Comparison of ENCODE assay signal across 8 cellular contexts in genomic region chr12:26195641-26196423, GRCh38. TPM values are rescaled to one million over a fixed set of nuclear protein-coding genes. Genes with fewer than 3 reads are reported as not detected.
DNase-seq lines count a peak whose midpoint lies in the region; ATAC-seq, FAIRE-seq and TF ChIP-seq lines count a peak whose summit lies in the region.

No MANE protein-coding gene starts in this region.

- no peak; a peak in 1 of 5 replicates for TF ChIP-seq RAD21 in A549 (conservative IDR thresholded peaks at IDR 0.05 in 1 of 2, IDR thresholded peaks at IDR 0.05 in 1 of 2)

- POLR2A ChIA-PET in A549 (lab: Yijun Ruan, JAX), result interaction anchor here (0.7 to 2.4 kb wide), 5 partner anchors 9 to 79 kb away, joined by 3 to 11 read pairs (median 3); partner anchors contain the start of gene BHLHE41
- POLR2A ChIA-PET in CD4-positive, alpha-beta T cell (lab: Charles Lee), result no interaction called here

- H3K27me3 ChIP-seq in KMS-11 (ENCODE audit: insufficient read depth, low read depth) (no peaks in the 10 kb centered on the region), astrocyte (ENCODE audit: insufficient read depth, low read length) (no peaks in the 10 kb centered on the region)
- H3K27me3 ChIP-seq in CD4-positive, alpha-beta T cell (ENCODE audit: control insufficient read depth, insufficient read depth, low read length), result peaks cover 57% of the 10 kb centered on the region

- peak; percentile 26 for TF ChIP-seq POLR2A in A549 (IDR thresholded peaks at IDR 0.05; ENCODE audit: low read length)

- no peaks in the 10 kb centered on the region for H3K36me3 Mint-ChIP-seq in astrocyte (ENCODE audit: low read depth, unreplicated experiment)
- H3K36me3 Mint-ChIP-seq in CD4-positive, alpha-beta T cell (ENCODE audit: low read depth), result no peaks in the 10 kb centered on the region

- H3K27ac ChIP-seq in A549 (peak overlapping the region; percentile 83 to 93), KMS-11 (peak overlapping the region; percentile 37; the same call in 1 of the 2 replicates), astrocyte (ENCODE audit: low read depth, low read length) (peak overlapping the region; percentile 78)
- no peak overlapping the region for H3K27ac ChIP-seq in CD4-positive, alpha-beta T cell (ENCODE audit: low read depth, low read length)

- no peak for TF ChIP-seq EP300 in A549 (IDR thresholded peaks at IDR 0.05)

- peak overlapping the region; percentile 87 for H3K4me3 Mint-ChIP-seq in astrocyte (ENCODE audit: unreplicated experiment)
- H3K4me3 Mint-ChIP-seq in CD4-positive, alpha-beta T cell, result no peak overlapping the region

- H3K4me1 ChIP-seq in A549 (no peaks in the 10 kb centered on the region), KMS-11 (ENCODE audit: low read depth, poor library complexity, severe bottlenecking) (peaks cover 6% of the 10 kb centered on the region), astrocyte (ENCODE audit: insufficient read depth, low read length) (peaks cover 39% of the 10 kb centered on the region)

- intact Hi-C loops in posterior cingulate gyrus (cut with DNase I), result loop anchor here (2.0 kb wide), 1 partner anchor 69 kb away; no protein-coding TSS in a partner anchor
- intact Hi-C loops in CD4-positive, alpha-beta T cell (cut with DNase I, micrococcal nuclease), result no loop called here

- H2AFZ ChIP-seq in KMS-11 (ENCODE audit: low read depth) (peak overlapping the region; percentile 79; the same call in 1 of the 2 replicates), astrocyte (ENCODE audit: low read depth, low read length) (peak overlapping the region; percentile 94)

- H3K4me2 ChIP-seq in A549, result peak overlapping the region; percentile 87
- peak overlapping the region; percentile 60 for H3K4me2 ChIP-seq in KMS-11
- H3K4me2 ChIP-seq in astrocyte (ENCODE audit: low read length), result peak overlapping the region; percentile 96

- H3K79me2 ChIP-seq in KMS-11 (ENCODE audit: insufficient read depth, low read depth), result no peaks in the 10 kb centered on the region
- peaks cover 10% of the 10 kb centered on the region for H3K79me2 ChIP-seq in astrocyte (ENCODE audit: insufficient read depth, low read length)

- ATAC-seq in A549 (peak; percentile 89 to 92), GM18502 (IDR thresholded peaks at IDR 0.05; ENCODE audit: poor library complexity, unreplicated experiment) (peak; percentile 64)
- ATAC-seq in CD4-positive, alpha-beta T cell (ENCODE audit: poor library complexity), result no peak

- no peaks in the 10 kb centered on the region for H3K9me3 ChIP-seq in A549
- H3K9me3 ChIP-seq in astrocyte (ENCODE audit: insufficient read depth, low read depth, low read length), result no peaks in the 10 kb centered on the region
- H3K9me3 ChIP-seq in CD4-positive, alpha-beta T cell (ENCODE audit: control insufficient read depth, low read length), result no peaks in the 10 kb centered on the region

- FAIRE-seq in A549 (lab: Jason Lieb, UNC), result no peak
- FAIRE-seq in astrocyte (lab: Jason Lieb, UNC), result no peak

- H3K9me3 Mint-ChIP-seq in astrocyte (ENCODE audit: unreplicated experiment), result no peaks in the 10 kb centered on the region
- no peaks in the 10 kb centered on the region for H3K9me3 Mint-ChIP-seq in CD4-positive, alpha-beta T cell

- H3K4me3 ChIP-seq in A549, result peak overlapping the region; percentile 56
- H3K4me3 ChIP-seq in KMS-11 (IDR thresholded peaks at IDR 0.05; ENCODE audit: insufficient read depth, low read depth, low read length), result no peak overlapping the region
- peak overlapping the region; percentile 74 for H3K4me3 ChIP-seq in astrocyte (ENCODE audit: insufficient read depth, low read depth, low read length)

- WGBS in A549 (ENCODE audit: missing lambda C conversion rate), result 4% methylated on average over 24 of the region's 45 CpGs

- peak overlapping the region; percentile 83 for H3K27ac Mint-ChIP-seq in astrocyte (ENCODE audit: unreplicated experiment)
- H3K27ac Mint-ChIP-seq in CD4-positive, alpha-beta T cell, result no peak overlapping the region

- H3K36me3 ChIP-seq in KMS-11 (ENCODE audit: insufficient read depth) (no peaks in the 10 kb centered on the region), astrocyte (ENCODE audit: insufficient read depth, low read length) (no peaks in the 10 kb centered on the region)

- H3K9ac ChIP-seq in KMS-11 (peak overlapping the region; percentile 65), astrocyte (ENCODE audit: low read length) (peak overlapping the region; percentile 91)

- TF ChIP-seq CTCF in A549 (IDR thresholded peaks at IDR 0.05) (no peak), KMS-11 (conservative IDR thresholded peaks at IDR 0.05; ENCODE audit: low read depth, low read length) (no peak), astrocyte (IDR thresholded peaks at IDR 0.05; ENCODE audit: insufficient read depth, low read depth, low read length) (no peak)
- no peak for TF ChIP-seq CTCF in CD4-positive, alpha-beta T cell (IDR thresholded peaks at IDR 0.05)

- peaks cover 8% of the 10 kb centered on the region for H3K4me1 Mint-ChIP-seq in astrocyte (ENCODE audit: low read depth, unreplicated experiment)
- H3K4me1 Mint-ChIP-seq in CD4-positive, alpha-beta T cell (ENCODE audit: low read depth), result peaks cover 4% of the 10 kb centered on the region

- DNase-seq in A549 (ENCODE audit: low read depth in 1 of 2, low spot score in 1 of 2) (peak; percentile 7 to 43), astrocyte (ENCODE audit: low read depth) (peak; percentile 51), hippocampal formation (lab: John Stamatoyannopoulos, UW) (peak; percentile 78 to 79), posterior cingulate gyrus (peak; percentile 49 to 94 (median 69)), NCI-H226 (no peak)
- no peak for DNase-seq in CD4-positive, alpha-beta T cell

- peaks cover 4% of the 10 kb centered on the region for H3K27me3 Mint-ChIP-seq in astrocyte (ENCODE audit: low read depth, unreplicated experiment)
- H3K27me3 Mint-ChIP-seq in CD4-positive, alpha-beta T cell, result peaks cover 57% of the 10 kb centered on the region

- H4K20me1 ChIP-seq in KMS-11 (ENCODE audit: insufficient read depth), result no peaks in the 10 kb centered on the region
- H4K20me1 ChIP-seq in astrocyte (ENCODE audit: insufficient read depth, low read length), result no peaks in the 10 kb centered on the region

- CTCF ChIA-PET in A549 (lab: Yijun Ruan, JAX), result interaction anchor here (1.1 to 2.0 kb wide), 3 partner anchors 73 to 78 kb away, joined by 3 to 11 read pairs (median 3); no protein-coding TSS in a partner anchor
- CTCF ChIA-PET in CD4-positive, alpha-beta T cell (lab: Charles Lee), result no interaction called here

TF ChIP-seq in A549, 52 proteins besides CTCF, POLR2A, EP300 and RAD21:
- TF ChIP-seq E2F6 (IDR thresholded peaks at IDR 0.05; ENCODE audit: borderline replicate concordance, low read depth) (peak; percentile 70), MYC (IDR thresholded peaks at IDR 0.05; ENCODE audit: borderline replicate concordance, low read length) (no peak), CHD4 (IDR thresholded peaks at IDR 0.05; ENCODE audit: borderline replicate concordance) (no peak), MAX (IDR thresholded peaks at IDR 0.05) (peak; percentile 60), HMGXB4 (CRISPR knock-in tag; IDR thresholded peaks at IDR 0.05; ENCODE audit: borderline replicate concordance) (no peak), CEBPB (IDR thresholded peaks at IDR 0.05) (no peak), HDAC2 (IDR thresholded peaks at IDR 0.05) (no peak)
TF ChIP-seq in A549: peak in this region for 2.

RNA-seq across cellular contexts. Expression of gene SSPN, which starts 0.5 kb away (rescaled TPM):
- 2.2 and 2.6 TPM in 2 replicates for polyA plus RNA-seq in A549 (2011; rRNA removed)
- polyA plus RNA-seq in A549 (2012; cell fraction: cytosol; rRNA removed), result 0.40 and 0.42 TPM in 2 replicates
- polyA plus RNA-seq in A549 (2012; cell fraction: nucleus; rRNA removed), result 0.15 and 0.37 TPM in 2 replicates
- 0.85 to 2.0 TPM (median 1.2 TPM) in 3 replicates for polyA plus RNA-seq in A549 (2017; fragmentation: RNase III; extraction: RNeasy Plus Mini Kit Qiagen cat#74134 plus additional on column Dnase treatment)
- 3.6 and 5.0 TPM in 2 replicates for polyA minus RNA-seq in A549 (2011; rRNA and poly(A)+ RNA removed)
- 6.3 and 11.2 TPM in 2 replicates for total RNA-seq in astrocyte
- total RNA-seq in CD4-positive, alpha-beta T cell, result not detected

Comparison
In these comparisons a context has a peak if more than half of its experiments do, and no peak if none do; other contexts are left out.
1. DNase-seq: peak in A549 (2 of 2), astrocyte (single experiment), hippocampal formation (2 of 2) and posterior cingulate gyrus (10 of 10); none in CD4-positive, alpha-beta T cell (0 of 10) and NCI-H226 (single experiment).
2. Peak in every context shown above with its lines, with median percentiles within 50 percentile points of each other: H3K4me2 ChIP-seq.